In genomic region chr10:21724695-21725371, GRCh38 we compare ENCODE assay signal across 8 cellular contexts.
DNase-seq lines count a peak whose midpoint lies in the region; ATAC-seq and TF ChIP-seq lines count a peak whose summit lies in the region.

No MANE protein-coding gene starts in this region.

- H3K27ac ChIP-seq in colonic mucosa (no peak overlapping the region), lung (ENCODE audit: low read depth in 1 of 2, low read length in 1 of 2) (no peak overlapping the region), thoracic aorta (no peak overlapping the region)

- intact Hi-C loops in colonic mucosa (cut with DNase I): loop anchor here (10.0 kb wide), 1 partner anchor 190 kb away; the partner anchor contains the start of gene MLLT10

- H3K9me3 ChIP-seq in colonic mucosa (no peaks in the 10 kb centered on the region), lung (ENCODE audit: control insufficient read depth in 2 of 2, insufficient read depth in 1 of 2, low read length in 1 of 2) (no peaks in the 10 kb centered on the region), thoracic aorta (no peaks in the 10 kb centered on the region)

- no peak overlapping the region for H3K4me3 ChIP-seq in colonic mucosa
- no peak overlapping the region for H3K4me3 ChIP-seq in lung
- no peak overlapping the region for H3K4me3 ChIP-seq in thoracic aorta

- peaks cover 11% of the 10 kb centered on the region for H3K4me1 ChIP-seq in colonic mucosa
- H3K4me1 ChIP-seq in lung (ENCODE audit: control insufficient read depth in 2 of 2, insufficient read depth in 2 of 2, low read length in 2 of 2): peaks cover 0 to 11% of the 10 kb centered on the region in 2 donors
- H3K4me1 ChIP-seq in thoracic aorta (ENCODE audit: control insufficient read depth in 1 of 2, low read depth in 2 of 2): peaks cover 6 to 15% of the 10 kb centered on the region in 2 donors

- H3K27me3 ChIP-seq in colonic mucosa (no peaks in the 10 kb centered on the region), lung (ENCODE audit: control insufficient read depth, insufficient read depth) (no peaks in the 10 kb centered on the region), thoracic aorta (replicated peaks; ENCODE audit: insufficient read depth) (no peaks in the 10 kb centered on the region)

- ATAC-seq in GM18499 (IDR thresholded peaks at IDR 0.05; ENCODE audit: insufficient read depth, unreplicated experiment) (peak; percentile 70), HG02938 (IDR thresholded peaks at IDR 0.05; ENCODE audit: unreplicated experiment) (peak; percentile 93), lung (ENCODE audit: insufficient read depth, low FRiP score) (peak; percentile 78), thoracic aorta (ENCODE audit: insufficient number of reproducible peaks, low FRiP score, low read depth) (peak; percentile 86)

- WGBS in lung, 2 donors: 1 to 3% methylated on average over 4 of the region's 4 CpGs

- H3K9ac ChIP-seq in colonic mucosa (ENCODE audit: low read depth in 2 of 2, low read length in 2 of 2): no peak overlapping the region

- TF ChIP-seq CTCF in colonic mucosa (IDR thresholded peaks at IDR 0.05): no peak
- no peak for TF ChIP-seq CTCF in lung (IDR thresholded peaks at IDR 0.05; ENCODE audit: control extremely low read depth, extremely low read depth)
- no peak for TF ChIP-seq CTCF in thoracic aorta (IDR thresholded peaks at IDR 0.05)

- peak; percentile 78 for DNase-seq in AG08396 (ENCODE audit: low spot score)
- DNase-seq in NCI-H1436 treated with DMSO at 0.1 percent for 48 hours (lab: John Stamatoyannopoulos, UW): peak; percentile 90
- peak; percentile 47 for DNase-seq in SKM-1 (lab: John Stamatoyannopoulos, UW; ENCODE audit: unreplicated experiment)
- DNase-seq in colonic mucosa: peak; percentile 96
- peak; percentile 95 for DNase-seq in lung (ENCODE audit: low spot score)
- peak; percentile 87 for DNase-seq in thoracic aorta (ENCODE audit: low spot score)

- H3K36me3 ChIP-seq in colonic mucosa: no peaks in the 10 kb centered on the region
- peaks cover 0 to 6% of the 10 kb centered on the region in 2 donors for H3K36me3 ChIP-seq in lung (ENCODE audit: control insufficient read depth in 2 of 2, insufficient read depth in 2 of 2, low read length in 2 of 2)
- no peaks in the 10 kb centered on the region for H3K36me3 ChIP-seq in thoracic aorta
